ENCODE assay signal across 29 cellular contexts in genomic region chr3:112806903-112807302, GRCh38. TPM values are rescaled to one million over a fixed set of nuclear protein-coding genes. Genes with fewer than 3 reads are reported as not detected.
"Had no signal": no experiment of that assay in that cellular context is flagged by ENCODE, and none has a peak within 500 bp of the region (broad histone marks: within the 10 kb centered on the region; RNA-seq: fewer than 3 reads in every experiment).

No MANE protein-coding gene starts in this region.

- H3K4me3 ChIP-seq: cardiac muscle cell, K562 had no signal

- FAIRE-seq: K562 had no signal

- H3K27me3 ChIP-seq: brain microvascular endothelial cell, cardiac muscle cell had no signal

- H3K27ac Mint-ChIP-seq: activated CD4-positive, alpha-beta T cell treated with anti-CD3 and anti-CD28 coated beads, Interleukin-2, amount 10 ng/mL, durations not matched to agents 24 days and 14 days; activated CD8-positive, alpha-beta memory T cell treated with anti-CD3 and anti-CD28 coated beads, Interleukin-2, amount 10 ng/mL, durations not matched to agents 7 days and 5 days; activated naive CD8-positive, alpha-beta T cell treated with anti-CD3 and anti-CD28 coated beads for 36 hours had no signal

- H3K36me3 ChIP-seq: brain microvascular endothelial cell, cardiac muscle cell had no signal

- ATAC-seq: activated CD8-positive, alpha-beta memory T cell treated with anti-CD3 and anti-CD28 coated beads, Interleukin-2, amount 10 ng/mL, durations not matched to agents 7 days and 5 days; K562 had no signal

- H3K9me3 Mint-ChIP-seq: activated naive CD8-positive, alpha-beta T cell treated with anti-CD3 and anti-CD28 coated beads for 36 hours; central memory CD8-positive, alpha-beta T cell had no signal

- H3K27me3 Mint-ChIP-seq: activated naive CD8-positive, alpha-beta T cell treated with anti-CD3 and anti-CD28 coated beads for 36 hours; central memory CD8-positive, alpha-beta T cell had no signal

- H3K4me3 Mint-ChIP-seq: activated CD4-positive, alpha-beta T cell treated with anti-CD3 and anti-CD28 coated beads, Interleukin-2, amount 10 ng/mL, durations not matched to agents 24 days and 14 days; activated CD8-positive, alpha-beta memory T cell treated with anti-CD3 and anti-CD28 coated beads, Interleukin-2, amount 10 ng/mL, durations not matched to agents 7 days and 5 days; activated naive CD8-positive, alpha-beta T cell treated with anti-CD3 and anti-CD28 coated beads for 36 hours; central memory CD8-positive, alpha-beta T cell had no signal

- H3K36me3 Mint-ChIP-seq: activated naive CD8-positive, alpha-beta T cell treated with anti-CD3 and anti-CD28 coated beads for 36 hours had no signal

- DNase-seq: activated CD4-positive, alpha-beta T cell treated with anti-CD3 and anti-CD28 coated beads, Interleukin-2, amount 10 ng/mL, durations not matched to agents 24 days and 14 days; activated CD4-positive, alpha-beta T cell treated with anti-CD3 and anti-CD28 coated beads, Interleukin-2, amount 50 U/mL, for 4 hours; activated CD8-positive, alpha-beta memory T cell treated with anti-CD3 and anti-CD28 coated beads for 24 hours; activated CD8-positive, alpha-beta memory T cell treated with anti-CD3 and anti-CD28 coated beads, Interleukin-2, amount 10 ng/mL, durations not matched to agents 7 days and 5 days; activated CD8-positive, alpha-beta memory T cell treated with anti-CD3 and anti-CD28 coated beads, Interleukin-2, amount 50 U/mL, for 48 hours; activated effector memory CD4-positive, alpha-beta T cell treated with anti-CD3 and anti-CD28 coated beads, Interleukin-2, amount 50 U/mL, for 16 hours; activated naive CD4-positive, alpha-beta T cell; activated naive CD4-positive, alpha-beta T cell treated with anti-CD3 and anti-CD28 coated beads, Interleukin-2, amount 50 U/mL, for 16 hours; activated naive CD8-positive, alpha-beta T cell treated with anti-CD3 and anti-CD28 coated beads for 36 hours; activated T-cell treated with anti-CD3 and anti-CD28 coated beads, Interleukin-2, amount 50 U/mL, for 48 hours; amniotic stem cell; aorta; brain microvascular endothelial cell; NCI-H1092 treated with DMSO at 0.1 percent for 48 hours; NCI-H187; NCI-H2171 treated with DMSO at 0.1 percent for 48 hours; NCI-H226; NCI-H446 treated with DMSO at 0.1 percent for 48 hours; NCI-H524; OCI-M1; Right ventricle myocardium superior; SW 1271; T-helper 1 cell; T1000 had no signal

- H3K27ac ChIP-seq: brain microvascular endothelial cell, cardiac muscle cell had no signal

RNA-seq across cellular contexts. Expression of gene CD200R1L, which starts 39.8 kb away (rescaled TPM):
- total RNA-seq: activated CD4-positive, alpha-beta T cell treated with anti-CD3 and anti-CD28 coated beads, Interleukin-2, amount 10 ng/mL, durations not matched to agents 24 days and 14 days; activated CD8-positive, alpha-beta memory T cell treated with anti-CD3 and anti-CD28 coated beads, Interleukin-2, amount 10 ng/mL, durations not matched to agents 7 days and 5 days; activated naive CD8-positive, alpha-beta T cell treated with anti-CD3 and anti-CD28 coated beads for 36 hours; aorta; cardiac muscle cell; K562; M059J; Right ventricle myocardium superior; T-helper 2 cell treated with Interferon-gamma antibody and Interleukin-4, amounts not matched to agents 100 ng/mL and 5 ng/mL, for 36 hours had no signal
